In the genomic region with DNA sequence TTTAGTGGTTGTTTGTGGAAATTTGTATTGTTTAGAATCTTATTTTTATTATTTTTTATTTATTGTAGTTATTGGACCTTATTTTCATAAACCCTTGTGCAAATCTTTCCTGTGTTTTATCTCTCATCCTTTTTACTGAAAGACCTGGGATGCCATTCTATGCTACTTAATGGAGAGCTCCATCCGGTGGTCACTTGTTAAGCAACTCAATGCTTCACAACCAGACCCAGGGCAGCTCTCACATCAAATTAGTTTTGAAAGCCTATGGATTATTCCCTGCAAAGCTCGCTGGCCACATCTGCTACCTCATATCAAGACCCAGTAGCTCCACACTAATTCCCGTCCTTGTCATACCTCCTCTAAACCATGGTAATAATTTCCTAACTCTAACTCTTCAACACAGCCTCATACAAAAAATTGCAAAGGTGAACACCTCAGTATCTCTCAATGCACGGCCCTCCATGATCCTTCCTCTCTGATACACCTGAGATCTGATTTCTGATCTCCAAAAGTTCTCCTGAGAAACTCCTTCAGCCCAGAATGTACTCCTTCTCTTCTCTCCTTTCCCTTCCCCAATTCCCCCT, we compare ENCODE assay signal across 8 cellular contexts.
A peak's percentile ranks its signal among the peaks of the same experiment; 100 is the strongest.
DNase-seq lines count a peak whose midpoint lies in the region; ATAC-seq and TF ChIP-seq lines count a peak whose summit lies in the region.

No MANE protein-coding gene starts in this region.

- no peaks in the 10 kb centered on the region for H3K27me3 Mint-ChIP-seq in activated CD4-positive, alpha-beta T cell treated with anti-CD3 and anti-CD28 coated beads, Interleukin-2, amount 10 ng/mL, durations not matched to agents 7 days and 5 days

- H3K4me3 ChIP-seq in right atrium auricular region, result no peak overlapping the region

- no peak overlapping the region for H3K27ac ChIP-seq in right atrium auricular region

- CTCF ChIA-PET in activated CD4-positive, alpha-beta T cell treated with anti-CD3 and anti-CD28 coated beads, Interleukin-2, amount 10 ng/mL, durations not matched to agents 7 days and 5 days (lab: Charles Lee), result no interaction called here

- H3K9me3 Mint-ChIP-seq in activated CD4-positive, alpha-beta T cell treated with anti-CD3 and anti-CD28 coated beads, Interleukin-2, amount 10 ng/mL, durations not matched to agents 7 days and 5 days, result no peaks in the 10 kb centered on the region

- no peaks in the 10 kb centered on the region for H3K27me3 ChIP-seq in right atrium auricular region

- H3K4me3 Mint-ChIP-seq in activated CD4-positive, alpha-beta T cell treated with anti-CD3 and anti-CD28 coated beads, Interleukin-2, amount 10 ng/mL, durations not matched to agents 7 days and 5 days, result no peak overlapping the region

- H3K36me3 Mint-ChIP-seq in activated CD4-positive, alpha-beta T cell treated with anti-CD3 and anti-CD28 coated beads, Interleukin-2, amount 10 ng/mL, durations not matched to agents 7 days and 5 days (ENCODE audit: low read depth), result no peaks in the 10 kb centered on the region

- DNase-seq in DMS 273 treated with DMSO at 0.1 percent for 48 hours (lab: John Stamatoyannopoulos, UW) (peak; percentile 25), NCI-H1105 treated with DMSO at 0.1 percent for 48 hours (lab: John Stamatoyannopoulos, UW) (peak; percentile 41), SW480 (ENCODE audit: low spot score) (peak; percentile 30), left lobe of liver (ENCODE audit: low spot score) (no peak), right atrium auricular region (ENCODE audit: low spot score) (no peak)
- DNase-seq in activated CD4-positive, alpha-beta T cell treated with anti-CD3 and anti-CD28 coated beads, Interleukin-2, amount 10 ng/mL, durations not matched to agents 7 days and 5 days, result no peak

- POLR2A ChIA-PET in activated CD4-positive, alpha-beta T cell treated with anti-CD3 and anti-CD28 coated beads, Interleukin-2, amount 10 ng/mL, durations not matched to agents 7 days and 5 days (lab: Charles Lee), result no interaction called here

- peak in 1 of 2 donors; percentile 58 for TF ChIP-seq CTCF in right atrium auricular region (IDR thresholded peaks at IDR 0.05)

- H3K27ac Mint-ChIP-seq in activated CD4-positive, alpha-beta T cell treated with anti-CD3 and anti-CD28 coated beads, Interleukin-2, amount 10 ng/mL, durations not matched to agents 7 days and 5 days, result no peak overlapping the region

- peak; percentile 68 for ATAC-seq in left lobe of liver
- ATAC-seq in GM21786 (IDR thresholded peaks at IDR 0.05; ENCODE audit: unreplicated experiment), result no peak
- no peak for ATAC-seq in GM18520 (IDR thresholded peaks at IDR 0.05; ENCODE audit: unreplicated experiment)

- H3K4me1 ChIP-seq in right atrium auricular region, result no peaks in the 10 kb centered on the region

- no peaks in the 10 kb centered on the region for H3K4me1 Mint-ChIP-seq in activated CD4-positive, alpha-beta T cell treated with anti-CD3 and anti-CD28 coated beads, Interleukin-2, amount 10 ng/mL, durations not matched to agents 7 days and 5 days

- H3K36me3 ChIP-seq in right atrium auricular region, result no peaks in the 10 kb centered on the region

- H3K9me3 ChIP-seq in right atrium auricular region, result no peaks in the 10 kb centered on the region

Comparison
In these comparisons a context has a peak if more than half of its experiments do, and no peak if none do; other contexts are left out.
1. DNase-seq: peak in DMS 273 treated with DMSO at 0.1 percent for 48 hours (single experiment), NCI-H1105 treated with DMSO at 0.1 percent for 48 hours (single experiment) and SW480 (single experiment); none in left lobe of liver (single experiment), activated CD4-positive, alpha-beta T cell treated with anti-CD3 and anti-CD28 coated beads, Interleukin-2, amount 10 ng/mL, durations not matched to agents 7 days and 5 days (single experiment) and right atrium auricular region (single experiment).